8 cellular contexts compared by ENCODE assay signal in genomic region chr2:215664847-215665525, GRCh38.
DNase-seq lines count a peak whose midpoint lies in the region; ATAC-seq and TF ChIP-seq lines count a peak whose summit lies in the region.

No MANE protein-coding gene starts in this region.

- no peak overlapping the region for H3K4me3 Mint-ChIP-seq in T-cell

- ATAC-seq in GM21786 (IDR thresholded peaks at IDR 0.05; ENCODE audit: unreplicated experiment) = peak; percentile 91
- ATAC-seq in T-cell (replicated peaks in 1 of 4) = no peak

- H3K27ac Mint-ChIP-seq in T-cell = no peak overlapping the region

- DNase-seq in EH (ENCODE audit: low read depth) (peak; percentile 96), NOMO-1 treated with DMSO at 0.1 percent for 48 hours (lab: John Stamatoyannopoulos, UW; ENCODE audit: unreplicated experiment) (peak; percentile 94), fibroblast of pulmonary artery (ENCODE audit: low read depth) (peak; percentile 86), globus pallidus (ENCODE audit: low spot score) (no peak), T-cell (no peak), NCI-H524 treated with DMSO at 0.1 percent for 48 hours (lab: John Stamatoyannopoulos, UW) (no peak), middle frontal gyrus (ENCODE audit: extremely low spot score, low spot score) (no peak)

- no peak overlapping the region for H3K4me3 ChIP-seq in fibroblast of pulmonary artery (replicated peaks; ENCODE audit: low read depth, low read length)

- no peak for TF ChIP-seq CTCF in fibroblast of pulmonary artery (IDR thresholded peaks at IDR 0.05; ENCODE audit: low read length, missing control alignments)

- POLR2A ChIA-PET in T-cell (lab: Charles Lee) = interaction anchor here in 1 of 2 donors (0.6 kb wide), 1 partner anchor 11 kb away, joined by 6 read pairs; no protein-coding TSS in a partner anchor

- H3K27me3 Mint-ChIP-seq in T-cell = peaks cover 2 to 4% of the 10 kb centered on the region in 2 donors

- CTCF ChIA-PET in T-cell (lab: Charles Lee) = interaction anchor here in 1 of 2 donors (0.6 kb wide), 1 partner anchor 989 kb away, joined by 3 read pairs; no protein-coding TSS in a partner anchor

- peaks cover 0 to 2% (median 0%) of the 10 kb centered on the region in 3 donors for H3K4me1 Mint-ChIP-seq in T-cell

- no peaks in the 10 kb centered on the region for H3K36me3 Mint-ChIP-seq in T-cell

- no peaks in the 10 kb centered on the region for H3K9me3 Mint-ChIP-seq in T-cell

Comparison
In these comparisons a context has a peak if more than half of its experiments do, and no peak if none do; other contexts are left out.
1. DNase-seq: peak in EH (single experiment), NOMO-1 treated with DMSO at 0.1 percent for 48 hours (single experiment) and fibroblast of pulmonary artery (single experiment); none in globus pallidus (single experiment), T-cell (0 of 34), NCI-H524 treated with DMSO at 0.1 percent for 48 hours (single experiment) and middle frontal gyrus (single experiment).